2 cellular contexts compared by ENCODE assay signal in the genomic region with DNA sequence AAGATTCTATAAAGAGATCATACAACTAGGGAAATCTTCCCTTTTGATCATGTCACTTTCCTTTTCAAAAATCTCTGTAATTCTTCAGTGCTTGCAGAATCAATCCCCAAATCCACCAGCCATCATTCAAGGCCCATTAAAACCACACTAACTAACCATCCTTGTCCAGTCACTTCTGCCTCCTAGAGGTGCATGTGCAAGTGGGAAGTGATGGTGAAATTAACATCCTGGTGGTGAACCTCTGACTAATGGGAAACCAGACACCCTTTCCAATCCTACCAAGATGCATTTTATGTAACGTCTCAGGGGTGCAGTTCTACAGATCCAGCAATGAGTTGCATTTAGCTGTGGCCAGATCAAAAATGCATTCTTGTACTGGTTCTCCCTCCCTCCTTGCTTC.
A peak's percentile ranks its signal among the peaks of the same experiment; 100 is the strongest.
TF ChIP-seq lines count a peak whose summit lies in the region.

No MANE protein-coding gene starts in this region.

TF ChIP-seq in IMR-90, 13 proteins besides CTCF, POLR2A, EP300 and RAD21:
- TF ChIP-seq, protein P1, sequence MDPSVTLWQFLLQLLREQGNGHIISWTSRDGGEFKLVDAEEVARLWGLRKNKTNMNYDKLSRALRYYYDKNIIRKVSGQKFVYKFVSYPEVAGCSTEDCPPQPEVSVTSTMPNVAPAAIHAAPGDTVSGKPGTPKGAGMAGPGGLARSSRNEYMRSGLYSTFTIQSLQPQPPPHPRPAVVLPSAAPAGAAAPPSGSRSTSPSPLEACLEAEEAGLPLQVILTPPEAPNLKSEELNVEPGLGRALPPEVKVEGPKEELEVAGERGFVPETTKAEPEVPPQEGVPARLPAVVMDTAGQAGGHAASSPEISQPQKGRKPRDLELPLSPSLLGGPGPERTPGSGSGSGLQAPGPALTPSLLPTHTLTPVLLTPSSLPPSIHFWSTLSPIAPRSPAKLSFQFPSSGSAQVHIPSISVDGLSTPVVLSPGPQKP (IDR thresholded peaks at IDR 0.05; ENCODE audit: borderline replicate concordance, low read depth, low read length) = no peak
- 0 out of 2 replicates have a peak, but pooled peaks have one; percentile 6 for TF ChIP-seq SMC3 (IDR thresholded peaks at IDR 0.05; ENCODE audit: low read depth, low read length)

TF ChIP-seq in K562, 482 proteins besides CTCF, POLR2A, EP300 and RAD21:
- no peak for TF ChIP-seq HDAC2 (IDR thresholded peaks at IDR 0.05)
- no peak for TF ChIP-seq GATAD2B (IDR thresholded peaks at IDR 0.05; ENCODE audit: borderline replicate concordance)
- TF ChIP-seq ZC3H8 (IDR thresholded peaks at IDR 0.05) = no peak
- no peak for TF ChIP-seq CHD1 (IDR thresholded peaks at IDR 0.05; ENCODE audit: low read length)
- TF ChIP-seq, protein P2, sequence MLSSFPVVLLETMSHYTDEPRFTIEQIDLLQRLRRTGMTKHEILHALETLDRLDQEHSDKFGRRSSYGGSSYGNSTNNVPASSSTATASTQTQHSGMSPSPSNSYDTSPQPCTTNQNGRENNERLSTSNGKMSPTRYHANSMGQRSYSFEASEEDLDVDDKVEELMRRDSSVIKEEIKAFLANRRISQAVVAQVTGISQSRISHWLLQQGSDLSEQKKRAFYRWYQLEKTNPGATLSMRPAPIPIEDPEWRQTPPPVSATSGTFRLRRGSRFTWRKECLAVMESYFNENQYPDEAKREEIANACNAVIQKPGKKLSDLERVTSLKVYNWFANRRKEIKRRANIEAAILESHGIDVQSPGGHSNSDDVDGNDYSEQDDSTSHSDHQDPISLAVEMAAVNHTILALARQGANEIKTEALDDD (IDR thresholded peaks at IDR 0.05) = peak; percentile 74
- TF ChIP-seq NELFE (IDR thresholded peaks at IDR 0.05; ENCODE audit: insufficient read depth, insufficient read length) = no peak
- TF ChIP-seq CTBP1 (IDR thresholded peaks at IDR 0.05; ENCODE audit: borderline replicate concordance) = peak; percentile 40; the same call in 1 of the 2 replicates
- TF ChIP-seq SNIP1 (IDR thresholded peaks at IDR 0.05; ENCODE audit: low read depth) = no peak
- TF ChIP-seq SRSF9 (IDR thresholded peaks at IDR 0.05; ENCODE audit: borderline replicate concordance, low read depth, low read length) = no peak
- no peak for TF ChIP-seq MAFF (IDR thresholded peaks at IDR 0.05; ENCODE audit: low read length)
